15 cellular contexts compared by ENCODE assay signal in genomic region chr2:239790313-239790712, GRCh38.
DNase-seq lines count a peak whose midpoint lies in the region; ATAC-seq and TF ChIP-seq lines count a peak whose summit lies in the region.
"Had no signal": no experiment of that assay in that cellular context is flagged by ENCODE, and none has a peak within 500 bp of the region (broad histone marks: within the 10 kb centered on the region; RNA-seq: fewer than 3 reads in every experiment).

No MANE protein-coding gene starts in this region.

- TF ChIP-seq CTCF in coronary artery (IDR thresholded peaks at IDR 0.05) = no peak
- TF ChIP-seq CTCF in GM20000 (IDR thresholded peaks at IDR 0.05; ENCODE audit: extremely low read depth, missing control alignments) = no peak

- intact Hi-C loops in Right ventricle myocardium superior (cut with DNase I) = no loop called here
- intact Hi-C loops in left ventricle myocardium superior (cut with micrococcal nuclease) = no loop called here
- intact Hi-C loops in sciatic nerve (cut with DNase I) = no loop called here

- ATAC-seq in Right ventricle myocardium superior (ENCODE audit: poor library complexity) (no peak), left ventricle myocardium superior (no peak), sciatic nerve (no peak), GM21786 (IDR thresholded peaks at IDR 0.05; ENCODE audit: unreplicated experiment) (no peak)
- ATAC-seq: GM23338 had no signal

- no peak overlapping the region for H3K27ac ChIP-seq in coronary artery

- DNase-seq in Right ventricle myocardium superior (peak; percentile 26), left ventricle myocardium superior (no peak), coronary artery (ENCODE audit: low spot score) (peak; percentile 57), sciatic nerve (ENCODE audit: low spot score) (peak; percentile 47), GM20000 (ENCODE audit: low spot score) (no peak), HuH-7.5 (ENCODE audit: low spot score) (no peak)
- DNase-seq: AML-193; CD4-positive, alpha-beta memory T cell; DMS79 treated with DMSO at 0.1 percent for 48 hours; MV-4-11; NCI-H1436; NCI-H2029 treated with DMSO at 0.1 percent for 48 hours; NCI-H510A treated with DMSO at 0.1 percent for 48 hours had no signal

- no peak overlapping the region for H3K4me3 ChIP-seq in coronary artery
- H3K4me3 ChIP-seq: GM23338 had no signal

Comparison
In these comparisons a context has a peak if more than half of its experiments do, and no peak if none do; other contexts are left out.
1. DNase-seq: peak in Right ventricle myocardium superior (single experiment), coronary artery (single experiment) and sciatic nerve (single experiment); none in left ventricle myocardium superior (single experiment), GM20000 (single experiment) and HuH-7.5 (single experiment).